In genomic region chr5:177403826-177404640, GRCh38 we compare ENCODE assay signal across 8 cellular contexts. TPM values are rescaled to one million over a fixed set of nuclear protein-coding genes. Genes with fewer than 3 reads are reported as not detected.
A peak's percentile ranks its signal among the peaks of the same experiment; 100 is the strongest.
DNase-seq lines count a peak whose midpoint lies in the region; ATAC-seq, FAIRE-seq and TF ChIP-seq lines count a peak whose summit lies in the region.

No MANE protein-coding gene starts in this region.

- H3K9me3 ChIP-seq in Karpas-422 (ENCODE audit: low read length) = no peaks in the 10 kb centered on the region
- no peaks in the 10 kb centered on the region for H3K9me3 ChIP-seq in pancreas
- H3K9me3 ChIP-seq in transverse colon = no peaks in the 10 kb centered on the region

- H2AFZ ChIP-seq in Karpas-422 (ENCODE audit: low read length) = peak overlapping the region; percentile 99

- DNase-seq in GF-D8 (lab: John Stamatoyannopoulos, UW) (peak; percentile 69), Karpas-422 (peak; percentile 95), SK-N-DZ (ENCODE audit: low spot score) (peak; percentile 81), head of caudate nucleus (peak in 41 of 42 donors; percentile 70 to 91 (median 81)), pancreas (peak; percentile 82 to 96 (median 88)), transverse colon (peak; percentile 92)
- peak; percentile 90 for DNase-seq in activated naive CD4-positive, alpha-beta T cell treated with anti-CD3 and anti-CD28 coated beads, Interleukin-2, amount 10 ng/mL, durations not matched to agents 7 days and 5 days

- peaks cover 38% of the 10 kb centered on the region for H3K4me1 Mint-ChIP-seq in activated naive CD4-positive, alpha-beta T cell treated with anti-CD3 and anti-CD28 coated beads, Interleukin-2, amount 10 ng/mL, durations not matched to agents 7 days and 5 days

- H4K20me1 ChIP-seq in Karpas-422 (ENCODE audit: insufficient read depth, low read depth, low read length) = no peaks in the 10 kb centered on the region

- no peaks in the 10 kb centered on the region for H3K36me3 Mint-ChIP-seq in activated naive CD4-positive, alpha-beta T cell treated with anti-CD3 and anti-CD28 coated beads, Interleukin-2, amount 10 ng/mL, durations not matched to agents 7 days and 5 days

- ATAC-seq in GM21786 (IDR thresholded peaks at IDR 0.05; ENCODE audit: unreplicated experiment) = peak; percentile 78
- peak; percentile 86 to 92 (median 88) for ATAC-seq in pancreas

- H3K27ac Mint-ChIP-seq in activated naive CD4-positive, alpha-beta T cell treated with anti-CD3 and anti-CD28 coated beads, Interleukin-2, amount 10 ng/mL, durations not matched to agents 7 days and 5 days = no peak overlapping the region

- no peak for FAIRE-seq in pancreas (lab: Jason Lieb, UNC)

- TF ChIP-seq POLR2A in transverse colon (IDR thresholded peaks at IDR 0.05) = no peak

- WGBS in pancreas, 2 donors = 0% methylated on average over 76 to 89 of the region's 89 CpGs
- 0% methylated on average over 53 of the region's 89 CpGs; no CpG with 5 or more reads in 1 of the 2 donors for WGBS in transverse colon (ENCODE audit: low coverage in 1 of 2), 2 donors

- peak overlapping the region; percentile 94 for H3K4me2 ChIP-seq in Karpas-422 (ENCODE audit: low read depth, low read length, poor library complexity, severe bottlenecking)

- no peaks in the 10 kb centered on the region for H3K9me2 ChIP-seq in Karpas-422 (replicated peaks; ENCODE audit: insufficient read depth, low read length)

- H3K79me2 ChIP-seq in Karpas-422 (ENCODE audit: low read length) = no peaks in the 10 kb centered on the region

- H3K4me3 Mint-ChIP-seq in activated naive CD4-positive, alpha-beta T cell treated with anti-CD3 and anti-CD28 coated beads, Interleukin-2, amount 10 ng/mL, durations not matched to agents 7 days and 5 days = peak overlapping the region; percentile 71

- no peaks in the 10 kb centered on the region for H3K36me3 ChIP-seq in Karpas-422 (ENCODE audit: insufficient read depth, low read length)
- no peaks in the 10 kb centered on the region for H3K36me3 ChIP-seq in pancreas
- H3K36me3 ChIP-seq in transverse colon = no peaks in the 10 kb centered on the region

- intact Hi-C loops in head of caudate nucleus (cut with DNase I) (no loop called here), pancreas (cut with DNase I) (no loop called here), transverse colon (cut with DNase I; ENCODE audit: low total_unique reads) (loop anchor here (2.0 kb wide), 2 partner anchors 43 to 51 kb away; partner anchors contain the start of gene PRR7)

- in situ Hi-C loops in transverse colon (cut with MboI; ENCODE audit: low pct_ligation_motif_present in 1 of 4, low pct_unique_long_range_greater_than_20kb in 1 of 4, low sequenced_read_pairs in 3 of 4) = no loop called here

- H3K27ac ChIP-seq in Karpas-422 (ENCODE audit: low read length) (no peak overlapping the region), pancreas (no peak overlapping the region), transverse colon (peak overlapping the region; percentile 61 to 86 (median 74))

- peaks cover 95% of the 10 kb centered on the region for H3K27me3 Mint-ChIP-seq in activated naive CD4-positive, alpha-beta T cell treated with anti-CD3 and anti-CD28 coated beads, Interleukin-2, amount 10 ng/mL, durations not matched to agents 7 days and 5 days

- no peak for TF ChIP-seq EP300 in transverse colon (IDR thresholded peaks at IDR 0.05; ENCODE audit: low read depth)

- H3K4me1 ChIP-seq in Karpas-422 (ENCODE audit: low read length) (peaks cover 28% of the 10 kb centered on the region), pancreas (peaks cover 4 to 14% (median 8%) of the 10 kb centered on the region in 3 donors), transverse colon (peaks cover 20 to 50% (median 42%) of the 10 kb centered on the region in 4 donors)

- TF ChIP-seq CTCF in pancreas (IDR thresholded peaks at IDR 0.05) (peak; percentile 42 to 66 (median 54)), transverse colon (IDR thresholded peaks at IDR 0.05) (peak; percentile 65 to 87 (median 68))

- no peaks in the 10 kb centered on the region for H3K9me3 Mint-ChIP-seq in activated naive CD4-positive, alpha-beta T cell treated with anti-CD3 and anti-CD28 coated beads, Interleukin-2, amount 10 ng/mL, durations not matched to agents 7 days and 5 days

- no peaks in the 10 kb centered on the region for H3K27me3 ChIP-seq in Karpas-422 (ENCODE audit: low read length)
- peaks cover 0 to 8% (median 0%) of the 10 kb centered on the region in 4 donors for H3K27me3 ChIP-seq in pancreas
- peaks cover 48% of the 10 kb centered on the region for H3K27me3 ChIP-seq in transverse colon

- peak overlapping the region; percentile 73 for H3K4me3 ChIP-seq in Karpas-422 (ENCODE audit: low read length)
- peak overlapping the region; percentile 17 to 70 (median 56) for H3K4me3 ChIP-seq in pancreas
- H3K4me3 ChIP-seq in transverse colon = peak overlapping the region; percentile 2 to 81 (median 47)

- peak overlapping the region; percentile 64 for H3K9ac ChIP-seq in Karpas-422 (ENCODE audit: low read length)

- CTCF ChIA-PET in activated naive CD4-positive, alpha-beta T cell treated with anti-CD3 and anti-CD28 coated beads, Interleukin-2, amount 10 ng/mL, durations not matched to agents 7 days and 5 days (lab: Charles Lee) = interaction anchor here (0.6 to 9.7 kb wide), 33 partner anchors 9 to 444 kb away, joined by 3 to 228 read pairs (median 6); partner anchors contain the start of genes GRK6, PDLIM7 and PRR7

RNA-seq across cellular contexts. Expression of gene PFN3, which starts 3.6 kb away (rescaled TPM):
- not detected in 2 replicates for total RNA-seq in Karpas-422 (2014; rRNA removed; shearing (Covaris generic); ENCODE audit: low replicate concordance)
- polyA plus RNA-seq in SK-N-DZ (2014; cell fraction: cytosol; rRNA removed) = not detected in 2 replicates
- not detected in 2 replicates for polyA plus RNA-seq in SK-N-DZ (2014; cell fraction: nucleus; rRNA removed)
- not detected for total RNA-seq in pancreas
- not detected for polyA plus RNA-seq in pancreas
- total RNA-seq in transverse colon = not detected

RNA-seq across cellular contexts. Expression of gene F12, which starts 5.3 kb away (rescaled TPM):
- total RNA-seq in Karpas-422 (2014; rRNA removed; shearing (Covaris generic); ENCODE audit: low replicate concordance) = 6.0 and 6.5 TPM in 2 replicates
- 28.3 and 33.5 TPM in 2 replicates for polyA plus RNA-seq in SK-N-DZ (2014; cell fraction: cytosol; rRNA removed)
- 28.9 and 40.2 TPM in 2 replicates for polyA plus RNA-seq in SK-N-DZ (2014; cell fraction: nucleus; rRNA removed)
- total RNA-seq in pancreas = 1 to 10 TPM in 5 of 6 donors, under 1 TPM in 1; 0.83 to 2.6 (median 1.8) TPM
- polyA plus RNA-seq in pancreas = 1 to 10 TPM; 1.1 to 2.2 TPM
- 10 to 100 TPM in 1 of 4 donors, 1 to 10 TPM in 3; 2.6 to 20.1 (median 5.6) TPM for total RNA-seq in transverse colon

RNA-seq across cellular contexts. Expression of gene SLC34A1, which starts 19.8 kb away (rescaled TPM):
- total RNA-seq in Karpas-422 (2014; rRNA removed; shearing (Covaris generic); ENCODE audit: low replicate concordance) = not detected in 2 replicates
- not detected in 2 replicates for polyA plus RNA-seq in SK-N-DZ (2014; cell fraction: cytosol; rRNA removed)
- not detected in 2 replicates for polyA plus RNA-seq in SK-N-DZ (2014; cell fraction: nucleus; rRNA removed)
- not detected for total RNA-seq in pancreas
- polyA plus RNA-seq in pancreas = not detected
- total RNA-seq in transverse colon = under 1 TPM in 1 of 4 donors, not detected in 3; 0.55 TPM

RNA-seq across cellular contexts. Expression of gene GRK6, which starts 22.4 kb away (rescaled TPM):
- total RNA-seq in Karpas-422 (2014; rRNA removed; shearing (Covaris generic); ENCODE audit: low replicate concordance) = 45.5 and 79.1 TPM in 2 replicates
- polyA plus RNA-seq in SK-N-DZ (2014; cell fraction: cytosol; rRNA removed) = 61.5 and 64.0 TPM in 2 replicates
- polyA plus RNA-seq in SK-N-DZ (2014; cell fraction: nucleus; rRNA removed) = 51.1 and 64.7 TPM in 2 replicates
- total RNA-seq in pancreas (10 to 100 TPM; 10.6 to 14.5 (median 12.3) TPM), transverse colon (10 to 100 TPM; 21.5 to 40.5 (median 36.4) TPM)
- polyA plus RNA-seq in pancreas = 1 to 10 TPM; 7.2 to 7.6 TPM

RNA-seq across cellular contexts. Expression of gene PRR7, which starts 42.6 kb away (rescaled TPM):
- total RNA-seq in Karpas-422 (2014; rRNA removed; shearing (Covaris generic); ENCODE audit: low replicate concordance) = 26.8 and 59.4 TPM in 2 replicates
- 26.1 and 35.3 TPM in 2 replicates for polyA plus RNA-seq in SK-N-DZ (2014; cell fraction: cytosol; rRNA removed)
- 32.0 and 39.8 TPM in 2 replicates for polyA plus RNA-seq in SK-N-DZ (2014; cell fraction: nucleus; rRNA removed)
- total RNA-seq in pancreas (1 to 10 TPM; 1.7 to 3.5 (median 2.5) TPM), transverse colon (1 to 10 TPM in 3 of 4 donors, not detected in 1; 2.1 to 5.0 (median 2.5) TPM)
- 1 to 10 TPM; 2.8 to 3.2 TPM for polyA plus RNA-seq in pancreas

Comparison
In these comparisons a context has a peak if more than half of its experiments do, and no peak if none do; other contexts are left out.
1. H3K27ac ChIP-seq: peak in transverse colon (4 of 4); none in Karpas-422 (single experiment) and pancreas (0 of 4).
2. Peak in every context shown above with its lines, with median percentiles within 50 percentile points of each other: DNase-seq and H3K4me3 ChIP-seq.